ENCODE assay signal across 29 cellular contexts in genomic region chr3:41140242-41140641, GRCh38.
"Had no signal": no experiment of that assay in that cellular context is flagged by ENCODE, and none has a peak within 500 bp of the region (broad histone marks: within the 10 kb centered on the region; RNA-seq: fewer than 3 reads in every experiment).

No MANE protein-coding gene starts in this region.

- H3K27me3 Mint-ChIP-seq: type B pancreatic cell had no signal

- ATAC-seq: naive thymus-derived CD4-positive, alpha-beta T cell; natural killer cell; psoas muscle; right cardiac atrium; sciatic nerve; stimulated activated effector memory CD8-positive, alpha-beta T cell treated with anti-CD3 and anti-CD28 coated beads, Interleukin-12 subunit alpha, Interleukin-12 subunit beta, amount 100 ng/mL, for 72 hours; stimulated activated naive B cell treated with anti-CD40 and anti-IgM and Interleukin-4, amounts not matched to agents 10 μg/mL and 1 μg/mL and 100 μg/mL, for 72 hours; upper lobe of right lung had no signal

- H3K9ac ChIP-seq: neural progenitor cell, parathyroid adenoma had no signal

- DNase-seq: naive thymus-derived CD4-positive, alpha-beta T cell; natural killer cell; occipital lobe; ovary; posterior cingulate gyrus; psoas muscle; right cardiac atrium; spleen; stimulated activated CD4-positive, alpha-beta T cell treated with anti-CD3 and anti-CD28 coated beads, Interleukin-12 subunit alpha, Interleukin-12 subunit beta, amount 100 ng/mL, for 4 hours; stimulated activated CD4-positive, alpha-beta T cell treated with anti-CD3 and anti-CD28 coated beads, Interleukin-1b, Interleukin-23, amount 100 ng/mL, for 48 hours; stimulated activated CD4-positive, alpha-beta T cell treated with anti-CD3 and anti-CD28 coated beads, Interleukin-4, amount 100 ng/mL, for 24 hours; stimulated activated naive B cell treated with anti-CD40 and anti-IgM and Interleukin-4, amounts not matched to agents 10 μg/mL and 1 μg/mL and 100 μg/mL, for 72 hours; stimulated activated naive CD4-positive, alpha-beta T cell treated with Interleukin-2 at 50 U/mL for 16 hours; stomach; thyroid gland; upper lobe of right lung; uterus had no signal

- H3K36me3 ChIP-seq: neural progenitor cell, ovary, spleen, stomach, thoracic aorta, thyroid gland, tibial nerve, upper lobe of right lung, uterus had no signal

- H2AFZ ChIP-seq: neural progenitor cell, parathyroid adenoma had no signal

- H3K9me3 Mint-ChIP-seq: natural killer cell; nephron; stimulated activated effector memory CD8-positive, alpha-beta T cell treated with anti-CD3 and anti-CD28 coated beads, Interleukin-12 subunit alpha, Interleukin-12 subunit beta, amount 100 ng/mL, for 72 hours; stimulated activated naive B cell treated with anti-CD40 and anti-IgM and Interleukin-4, amounts not matched to agents 10 μg/mL and 1 μg/mL and 100 μg/mL, for 72 hours; stimulated activated naive CD8-positive, alpha-beta T cell treated with anti-CD3 and anti-CD28 coated beads, Interleukin-15, Interleukin-2, amounts not matched to agents 100 ng/mL and 50 ng/mL, for 24 hours; type B pancreatic cell had no signal

- H3K79me2 ChIP-seq: parathyroid adenoma had no signal

- H3K4me3 ChIP-seq: neural progenitor cell, ovary, psoas muscle, skin epidermis, smooth muscle cell, spleen, stomach, thoracic aorta, thyroid gland, tibial nerve, upper lobe of right lung, uterus had no signal

- H3K27ac Mint-ChIP-seq: naive thymus-derived CD4-positive, alpha-beta T cell; natural killer cell; nephron; neural progenitor cell; progenitor cell of endocrine pancreas; stimulated activated effector memory CD8-positive, alpha-beta T cell treated with anti-CD3 and anti-CD28 coated beads, Interleukin-12 subunit alpha, Interleukin-12 subunit beta, amount 100 ng/mL, for 72 hours; stimulated activated naive B cell treated with anti-CD40 and anti-IgM and Interleukin-4, amounts not matched to agents 10 μg/mL and 1 μg/mL and 100 μg/mL, for 72 hours; stimulated activated naive CD8-positive, alpha-beta T cell treated with anti-CD3 and anti-CD28 coated beads, Interleukin-15, Interleukin-2, amounts not matched to agents 100 ng/mL and 50 ng/mL, for 24 hours; type B pancreatic cell had no signal

- H3K4me2 ChIP-seq: neural progenitor cell, smooth muscle cell had no signal

- H3K27ac ChIP-seq: neural progenitor cell, ovary, parathyroid adenoma, psoas muscle, skin epidermis, spleen, stomach, thoracic aorta, thyroid gland, tibial nerve, upper lobe of right lung, uterus had no signal

- H3K4me3 Mint-ChIP-seq: naive thymus-derived CD4-positive, alpha-beta T cell; natural killer cell; nephron; neural progenitor cell; stimulated activated effector memory CD8-positive, alpha-beta T cell treated with anti-CD3 and anti-CD28 coated beads, Interleukin-12 subunit alpha, Interleukin-12 subunit beta, amount 100 ng/mL, for 72 hours; stimulated activated naive B cell treated with anti-CD40 and anti-IgM and Interleukin-4, amounts not matched to agents 10 μg/mL and 1 μg/mL and 100 μg/mL, for 72 hours; stimulated activated naive CD8-positive, alpha-beta T cell treated with anti-CD3 and anti-CD28 coated beads, Interleukin-15, Interleukin-2, amounts not matched to agents 100 ng/mL and 50 ng/mL, for 24 hours; type B pancreatic cell had no signal

- H3K9me3 ChIP-seq: ovary, psoas muscle, stomach, thoracic aorta, thyroid gland, tibial nerve, upper lobe of right lung, uterus had no signal

- H3K27me3 ChIP-seq: neural progenitor cell, ovary, stomach, thyroid gland, tibial nerve, upper lobe of right lung, uterus had no signal

- H3K4me1 Mint-ChIP-seq: natural killer cell had no signal

- H3K36me3 Mint-ChIP-seq: naive thymus-derived CD4-positive, alpha-beta T cell; natural killer cell; neural progenitor cell; stimulated activated effector memory CD8-positive, alpha-beta T cell treated with anti-CD3 and anti-CD28 coated beads, Interleukin-12 subunit alpha, Interleukin-12 subunit beta, amount 100 ng/mL, for 72 hours; stimulated activated naive B cell treated with anti-CD40 and anti-IgM and Interleukin-4, amounts not matched to agents 10 μg/mL and 1 μg/mL and 100 μg/mL, for 72 hours; type B pancreatic cell had no signal

- H3K4me1 ChIP-seq: neural progenitor cell, parathyroid adenoma, psoas muscle, spleen, stomach, thyroid gland, upper lobe of right lung, uterus had no signal
